Comparison of ENCODE assay signal across 23 cellular contexts in genomic region chr1:67242016-67242415, GRCh38.
"Had no signal": no experiment of that assay in that cellular context is flagged by ENCODE, and none has a peak within 500 bp of the region (broad histone marks: within the 10 kb centered on the region; RNA-seq: fewer than 3 reads in every experiment).

No MANE protein-coding gene starts in this region.

- H3K36me3 Mint-ChIP-seq: neural progenitor cell; stimulated activated naive B cell treated with anti-CD40 and anti-IgM and Interleukin-4, amounts not matched to agents 10 μg/mL and 1 μg/mL and 100 μg/mL, for 72 hours had no signal

- H3K4me3 Mint-ChIP-seq: nephron; neural progenitor cell; stimulated activated effector memory CD8-positive, alpha-beta T cell treated with anti-CD3 and anti-CD28 coated beads, Interleukin-12 subunit alpha, Interleukin-12 subunit beta, amount 100 ng/mL, for 72 hours; stimulated activated naive B cell treated with anti-CD40 and anti-IgM and Interleukin-4, amounts not matched to agents 10 μg/mL and 1 μg/mL and 100 μg/mL, for 72 hours; stimulated activated naive CD8-positive, alpha-beta T cell treated with anti-CD3 and anti-CD28 coated beads, Interleukin-15, Interleukin-2, amounts not matched to agents 100 ng/mL and 50 ng/mL, for 24 hours had no signal

- H3K27me3 Mint-ChIP-seq: stimulated activated naive B cell treated with anti-CD40 and anti-IgM and Interleukin-4, amounts not matched to agents 10 μg/mL and 1 μg/mL and 100 μg/mL, for 72 hours had no signal

- H3K9me3 Mint-ChIP-seq: stimulated activated effector memory CD8-positive, alpha-beta T cell treated with anti-CD3 and anti-CD28 coated beads, Interleukin-12 subunit alpha, Interleukin-12 subunit beta, amount 100 ng/mL, for 72 hours; stimulated activated naive CD8-positive, alpha-beta T cell treated with anti-CD3 and anti-CD28 coated beads, Interleukin-15, Interleukin-2, amounts not matched to agents 100 ng/mL and 50 ng/mL, for 24 hours had no signal

- H3K27ac Mint-ChIP-seq: nephron; neural progenitor cell; progenitor cell of endocrine pancreas; stimulated activated effector memory CD8-positive, alpha-beta T cell treated with anti-CD3 and anti-CD28 coated beads, Interleukin-12 subunit alpha, Interleukin-12 subunit beta, amount 100 ng/mL, for 72 hours; stimulated activated naive B cell treated with anti-CD40 and anti-IgM and Interleukin-4, amounts not matched to agents 10 μg/mL and 1 μg/mL and 100 μg/mL, for 72 hours had no signal

- ATAC-seq: psoas muscle; right cardiac atrium; right lobe of liver; stimulated activated naive B cell treated with anti-CD40 and anti-IgM and Interleukin-4, amounts not matched to agents 10 μg/mL and 1 μg/mL and 100 μg/mL, for 72 hours had no signal

- H3K4me1 Mint-ChIP-seq: nephron; neural progenitor cell; stimulated activated naive B cell treated with anti-CD40 and anti-IgM and Interleukin-4, amounts not matched to agents 10 μg/mL and 1 μg/mL and 100 μg/mL, for 72 hours had no signal

- DNase-seq: occipital lobe; ovary; posterior cingulate gyrus; psoas muscle; right cardiac atrium; right lobe of liver; sigmoid colon; small intestine; stimulated activated CD4-positive, alpha-beta T cell treated with anti-CD3 and anti-CD28 coated beads, Interleukin-15, amount 100 ng/mL, for 24 hours; stimulated activated CD4-positive, alpha-beta T cell treated with anti-CD3 and anti-CD28 coated beads, Interleukin-2, amount 100 ng/mL, for 24 hours; stimulated activated CD4-positive, alpha-beta T cell treated with anti-CD3 and anti-CD28 coated beads, Interleukin-2, amount 100 ng/mL, for 48 hours; stimulated activated CD4-positive, alpha-beta T cell treated with anti-CD3 and anti-CD28 coated beads, Interleukin-4, amount 100 ng/mL, for 24 hours; stimulated activated naive B cell treated with anti-CD40 and anti-IgM and Interleukin-4, amounts not matched to agents 10 μg/mL and 1 μg/mL and 100 μg/mL, for 72 hours; stimulated activated naive CD4-positive, alpha-beta T cell treated with Interleukin-2 at 50 U/mL for 16 hours; stomach; thyroid gland; trophoblast cell; upper lobe of left lung had no signal
